ENCODE assay signal across 30 cellular contexts in genomic region chr3:57066471-57066870, GRCh38. TPM values are rescaled to one million over a fixed set of nuclear protein-coding genes. Genes with fewer than 3 reads are reported as not detected.
"Had no signal": no experiment of that assay in that cellular context is flagged by ENCODE, and none has a peak within 500 bp of the region (broad histone marks: within the 10 kb centered on the region; RNA-seq: fewer than 3 reads in every experiment).

No MANE protein-coding gene starts in this region.

- H3K27ac Mint-ChIP-seq: activated CD8-positive, alpha-beta T cell treated with anti-CD3 and anti-CD28 coated beads, Interleukin-2, amount 10 ng/mL, durations not matched to agents 7 days and 5 days; activated naive CD4-positive, alpha-beta T cell treated with anti-CD3 and anti-CD28 coated beads, Interleukin-2, amount 50 U/mL, for 72 hours; activated naive CD8-positive, alpha-beta T cell treated with anti-CD3 and anti-CD28 coated beads, Interleukin-2, amount 50 U/mL, for 24 hours; activated T-helper 1 cell treated with anti-CD3 and anti-CD28 coated beads, Interleukin-12 subunit alpha, Interleukin-12 subunit beta, Interleukin-2, Interleukin-4 antibody, amounts not matched to agents 30 ng/mL and 10 ng/mL and 1 ng/mL, durations not matched to agents 14 hours and 24 hours and 36 hours; T-helper 1 cell treated with Interleukin-12 subunit alpha and Interleukin-12 subunit beta and Interleukin-4 antibody, amounts not matched to agents 30 μg/mL and 1 μg/mL, for 36 hours had no signal

- H3K36me3 Mint-ChIP-seq: activated naive CD4-positive, alpha-beta T cell treated with anti-CD3 and anti-CD28 coated beads, Interleukin-2, amount 50 U/mL, for 72 hours had no signal

- ATAC-seq: activated CD8-positive, alpha-beta T cell treated with anti-CD3 and anti-CD28 coated beads, Interleukin-2, amount 10 ng/mL, durations not matched to agents 7 days and 5 days; activated naive CD4-positive, alpha-beta T cell treated with anti-CD3 and anti-CD28 coated beads, Interleukin-2, amount 50 U/mL, for 72 hours; activated naive CD8-positive, alpha-beta T cell treated with anti-CD3 and anti-CD28 coated beads, Interleukin-2, amount 50 U/mL, for 24 hours; Panc1; SK-N-SH treated with all-trans-retinoic acid at 6 μM for 48 hours had no signal

- H3K4me3 Mint-ChIP-seq: activated CD8-positive, alpha-beta T cell treated with anti-CD3 and anti-CD28 coated beads, Interleukin-2, amount 10 ng/mL, durations not matched to agents 7 days and 5 days; activated naive CD8-positive, alpha-beta T cell treated with anti-CD3 and anti-CD28 coated beads, Interleukin-2, amount 50 U/mL, for 24 hours; activated T-helper 1 cell treated with anti-CD3 and anti-CD28 coated beads, Interleukin-12 subunit alpha, Interleukin-12 subunit beta, Interleukin-2, Interleukin-4 antibody, amounts not matched to agents 30 ng/mL and 10 ng/mL and 1 ng/mL, durations not matched to agents 14 hours and 24 hours and 36 hours; T-helper 1 cell treated with Interleukin-12 subunit alpha and Interleukin-12 subunit beta and Interleukin-4 antibody, amounts not matched to agents 30 μg/mL and 1 μg/mL, for 36 hours had no signal

- H3K9me3 Mint-ChIP-seq: activated naive CD4-positive, alpha-beta T cell treated with anti-CD3 and anti-CD28 coated beads, Interleukin-2, amount 50 U/mL, for 72 hours; activated naive CD8-positive, alpha-beta T cell treated with anti-CD3 and anti-CD28 coated beads, Interleukin-2, amount 50 U/mL, for 24 hours; activated T-helper 1 cell treated with anti-CD3 and anti-CD28 coated beads, Interleukin-12 subunit alpha, Interleukin-12 subunit beta, Interleukin-2, Interleukin-4 antibody, amounts not matched to agents 30 ng/mL and 10 ng/mL and 1 ng/mL, durations not matched to agents 14 hours and 24 hours and 36 hours; T-helper 1 cell treated with Interleukin-12 subunit alpha and Interleukin-12 subunit beta and Interleukin-4 antibody, amounts not matched to agents 30 μg/mL and 1 μg/mL, for 36 hours had no signal

- H3K4me1 ChIP-seq: breast epithelium had no signal

- H3K9me3 ChIP-seq: breast epithelium, SJSA1 had no signal

- H3K27ac ChIP-seq: SJSA1 had no signal

- H3K4me3 ChIP-seq: breast epithelium, SJSA1 had no signal

- H3K27me3 ChIP-seq: breast epithelium, SJSA1 had no signal

- H3K36me3 ChIP-seq: breast epithelium, SJSA1 had no signal

- DNase-seq: activated CD4-positive, alpha-beta T cell treated with anti-CD3 and anti-CD28 coated beads for 48 hours; activated CD4-positive, alpha-beta T cell treated with anti-CD3 and anti-CD28 coated beads, Interleukin-2, amount 50 U/mL, for 4 hours; activated CD4-positive, CD25-positive, alpha-beta regulatory T cell treated with anti-CD3 and anti-CD28 coated beads, Interleukin-2, amount 50 U/mL, for 72 hours; activated CD8-positive, alpha-beta memory T cell treated with anti-CD3 and anti-CD28 coated beads, Interleukin-2, amount 50 U/mL, for 48 hours; activated CD8-positive, alpha-beta T cell treated with anti-CD3 and anti-CD28 coated beads, Interleukin-2, amount 10 ng/mL, durations not matched to agents 7 days and 5 days; activated effector memory CD4-positive, alpha-beta T cell treated with Interleukin-2 at 50 U/mL for 16 hours; activated naive CD4-positive, alpha-beta T cell; activated naive CD8-positive, alpha-beta T cell treated with anti-CD3 and anti-CD28 coated beads, Interleukin-2, amount 50 U/mL, for 24 hours; activated T-cell treated with anti-CD3 and anti-CD28 coated beads, Interleukin-2, amount 50 U/mL, for 1 hour; amniotic stem cell; caudate nucleus; NCI-H1048; NCI-H146; NCI-H187 treated with DMSO at 0.1 percent for 48 hours; NCI-H2081 treated with DMSO at 0.1 percent for 48 hours; NCI-H2227 treated with DMSO at 0.1 percent for 48 hours; NCI-H446 treated with DMSO at 0.1 percent for 48 hours; NCI-H524 treated with DMSO at 0.1 percent for 48 hours; NCI-H748 treated with DMSO at 0.1 percent for 48 hours; Right ventricle myocardium superior; RPMI8226; SW 1271 had no signal

RNA-seq across cellular contexts. Expression of gene SPATA12, which starts 6.0 kb away (rescaled TPM):
- total RNA-seq: activated CD8-positive, alpha-beta T cell treated with anti-CD3 and anti-CD28 coated beads, Interleukin-2, amount 10 ng/mL, durations not matched to agents 7 days and 5 days; activated naive CD4-positive, alpha-beta T cell treated with anti-CD3 and anti-CD28 coated beads, Interleukin-2, amount 50 U/mL, for 72 hours; activated T-helper 1 cell treated with anti-CD3 and anti-CD28 coated beads, Interleukin-12 subunit alpha, Interleukin-12 subunit beta, Interleukin-2, Interleukin-4 antibody, amounts not matched to agents 30 ng/mL and 10 ng/mL and 1 ng/mL, durations not matched to agents 14 hours and 24 hours and 36 hours; cerebellum; Right ventricle myocardium superior; SJSA1 had no signal
